ENCODE assay signal across 13 cellular contexts in the genomic region with DNA sequence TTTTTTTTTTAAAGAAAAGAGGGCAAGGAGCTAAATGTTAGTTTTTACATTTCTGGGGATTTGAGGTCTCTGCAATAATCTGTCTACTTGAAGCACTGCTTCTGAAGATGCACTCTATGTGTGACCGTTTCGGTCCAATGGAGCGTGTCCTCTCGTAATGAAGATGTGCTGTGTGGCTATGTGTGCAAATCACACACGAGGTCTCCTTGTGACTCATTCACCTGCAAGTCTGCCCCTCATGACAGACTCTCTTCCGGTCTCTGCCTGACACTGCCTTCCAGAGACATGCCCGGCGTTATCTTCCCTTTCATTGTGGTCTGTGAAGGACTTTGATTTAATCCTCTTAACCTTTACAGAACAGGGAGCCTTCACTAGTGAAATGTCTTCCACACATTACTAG.
DNase-seq lines count a peak whose midpoint lies in the region; ATAC-seq and TF ChIP-seq lines count a peak whose summit lies in the region.
"Had no signal": no experiment of that assay in that cellular context is flagged by ENCODE, and none has a peak within 500 bp of the region (broad histone marks: within the 10 kb centered on the region; RNA-seq: fewer than 3 reads in every experiment).

No MANE protein-coding gene starts in this region.

- no peaks in the 10 kb centered on the region for H4K20me1 ChIP-seq in OCI-LY3 (ENCODE audit: insufficient read depth, low read length)
- H4K20me1 ChIP-seq in GM23248 (ENCODE audit: insufficient read depth): no peaks in the 10 kb centered on the region

- H3K4me3 ChIP-seq in OCI-LY3 (ENCODE audit: low read length) (peak overlapping the region; percentile 28), sigmoid colon (no peak overlapping the region), GM23248 (no peak overlapping the region)
- H3K4me3 ChIP-seq: vagina had no signal

- H3K27ac ChIP-seq in OCI-LY3 (ENCODE audit: low read length) (peak overlapping the region; percentile 42), sigmoid colon (no peak overlapping the region), GM23248 (no peak overlapping the region)
- H3K27ac ChIP-seq: vagina had no signal

- no peaks in the 10 kb centered on the region for H3K36me3 ChIP-seq in OCI-LY3 (replicated peaks; ENCODE audit: low read depth, low read length)
- H3K36me3 ChIP-seq in sigmoid colon: no peaks in the 10 kb centered on the region
- no peaks in the 10 kb centered on the region for H3K36me3 ChIP-seq in GM23248 (ENCODE audit: low read depth)
- H3K36me3 ChIP-seq: vagina had no signal

- H3K9me3 ChIP-seq in OCI-LY3 (ENCODE audit: insufficient read depth, low read length) (no peaks in the 10 kb centered on the region), sigmoid colon (no peaks in the 10 kb centered on the region), GM23248 (ENCODE audit: low read depth) (peaks cover 3% of the 10 kb centered on the region)
- H3K9me3 ChIP-seq: vagina had no signal

- in situ Hi-C loops in GM23248 (cut with MboI): no loop called here

- intact Hi-C loops in sigmoid colon (cut with DNase I): no loop called here

- no peak for TF ChIP-seq POLR2A in sigmoid colon (IDR thresholded peaks at IDR 0.05)

- peak overlapping the region; percentile 39 for H3K4me2 ChIP-seq in OCI-LY3 (ENCODE audit: low read length)
- no peak overlapping the region for H3K4me2 ChIP-seq in GM23248 (ENCODE audit: unreplicated experiment)

- no peaks in the 10 kb centered on the region for H3F3A ChIP-seq in GM23248 (ENCODE audit: insufficient read depth)

- peak; percentile 83 for ATAC-seq in GM19395 (IDR thresholded peaks at IDR 0.05; ENCODE audit: unreplicated experiment)
- ATAC-seq in HG03060 (IDR thresholded peaks at IDR 0.05; ENCODE audit: low read depth, unreplicated experiment): peak; percentile 96

- H2AFZ ChIP-seq in OCI-LY3 (ENCODE audit: low read depth, low read length) (peak overlapping the region; percentile 89), GM23248 (no peak overlapping the region)

- TF ChIP-seq EP300 in sigmoid colon (IDR thresholded peaks at IDR 0.05): no peak

- 85% methylated on average over 8 of the region's 8 CpGs for WGBS in sigmoid colon, 2 donors
- WGBS in GM23248 (ENCODE audit: low coverage in 1 of 2, low lambda C conversion rate in 2 of 2, missing lambda C conversion rate in 2 of 2), 2 experiments: 48 to 56% methylated on average over 8 of the region's 8 CpGs

- DNase-seq in DMS53 treated with DMSO at 0.1 percent for 48 hours (lab: John Stamatoyannopoulos, UW; ENCODE audit: unreplicated experiment) (peak; percentile 68), sigmoid colon (no peak), hippocampal formation (lab: John Stamatoyannopoulos, UW) (no peak), NCI-H1436 treated with DMSO at 0.1 percent for 48 hours (lab: John Stamatoyannopoulos, UW) (no peak), GM23248 (no peak)
- DNase-seq: activated CD4-positive, alpha-beta T cell treated with anti-CD3 and anti-CD28 coated beads, Interleukin-2, amount 50 U/mL, for 48 hours; activated gamma-delta T cell treated with Interleukin-2 at 50 U/mL for 16 hours; caudate nucleus; NCI-H1694 had no signal

- H3K9me2 ChIP-seq in GM23248 (ENCODE audit: insufficient read depth): no peaks in the 10 kb centered on the region

- H3K9ac ChIP-seq in OCI-LY3 (ENCODE audit: low read length): no peak overlapping the region
- H3K9ac ChIP-seq in GM23248: no peak overlapping the region

- no peaks in the 10 kb centered on the region for H3K27me3 ChIP-seq in OCI-LY3 (ENCODE audit: low read depth, low read length)
- H3K27me3 ChIP-seq in sigmoid colon: no peaks in the 10 kb centered on the region
- H3K27me3 ChIP-seq in GM23248 (replicated peaks; ENCODE audit: insufficient read depth): no peaks in the 10 kb centered on the region
- H3K27me3 ChIP-seq: vagina had no signal

- H3K4me1 ChIP-seq in OCI-LY3 (ENCODE audit: low read length): peaks cover 6% of the 10 kb centered on the region; the same call in 1 of the 2 replicates
- no peaks in the 10 kb centered on the region for H3K4me1 ChIP-seq in sigmoid colon
- H3K4me1 ChIP-seq in GM23248 (ENCODE audit: insufficient read depth): no peaks in the 10 kb centered on the region
- H3K4me1 ChIP-seq: vagina had no signal

- no peaks in the 10 kb centered on the region for H3K79me2 ChIP-seq in OCI-LY3 (ENCODE audit: low read length)
- no peaks in the 10 kb centered on the region for H3K79me2 ChIP-seq in GM23248 (ENCODE audit: insufficient read depth)

- TF ChIP-seq CTCF in OCI-LY3 (IDR thresholded peaks at IDR 0.05; ENCODE audit: low read depth, low read length) (no peak), sigmoid colon (IDR thresholded peaks at IDR 0.05) (no peak)
